In genomic region chr14:93369393-93370266, GRCh38 we compare ENCODE assay signal across 9 cellular contexts. TPM values are rescaled to one million over a fixed set of nuclear protein-coding genes. Genes with fewer than 3 reads are reported as not detected.
A peak's percentile ranks its signal among the peaks of the same experiment; 100 is the strongest.
DNase-seq lines count a peak whose midpoint lies in the region; ATAC-seq and TF ChIP-seq lines count a peak whose summit lies in the region.
"Had no signal": no experiment of that assay in that cellular context is flagged by ENCODE, and none has a peak within 500 bp of the region (broad histone marks: within the 10 kb centered on the region; RNA-seq: fewer than 3 reads in every experiment).

No MANE protein-coding gene starts in this region.

- CTCF ChIA-PET in activated naive CD4-positive, alpha-beta T cell treated with anti-CD3 and anti-CD28 coated beads for 36 hours (lab: Charles Lee), result no interaction called here

- H3K4me3 ChIP-seq in NB4 (ENCODE audit: low read depth, low read length) (peak overlapping the region; percentile 6), suprapubic skin (no peak overlapping the region)

- H3K9me3 Mint-ChIP-seq in activated naive CD4-positive, alpha-beta T cell treated with anti-CD3 and anti-CD28 coated beads for 36 hours, result no peaks in the 10 kb centered on the region

- WGBS in suprapubic skin, result 76% methylated on average over 7 of the region's 7 CpGs

- no peak overlapping the region for H3K4me3 Mint-ChIP-seq in activated naive CD4-positive, alpha-beta T cell treated with anti-CD3 and anti-CD28 coated beads for 36 hours

- H3K27me3 ChIP-seq in suprapubic skin, result no peaks in the 10 kb centered on the region

- no peak overlapping the region for H3K27ac ChIP-seq in suprapubic skin

- no peak for TF ChIP-seq POLR2A in NB4 (IDR thresholded peaks at IDR 0.05; ENCODE audit: extremely low read depth, insufficient read length)
- TF ChIP-seq POLR2A in suprapubic skin (IDR thresholded peaks at IDR 0.05), result no peak

- H3K4me1 ChIP-seq in suprapubic skin, result no peaks in the 10 kb centered on the region

- intact Hi-C loops in activated naive CD4-positive, alpha-beta T cell treated with anti-CD3 and anti-CD28 coated beads for 36 hours (cut with micrococcal nuclease), result no loop called here

- peak; percentile 90 for DNase-seq in NB4 (ENCODE audit: low read depth)
- peak; percentile 81 for DNase-seq in renal cortical epithelial cell (ENCODE audit: low read depth)
- no peak for DNase-seq in suprapubic skin (ENCODE audit: low spot score in 2 of 2)
- DNase-seq in activated naive CD4-positive, alpha-beta T cell treated with anti-CD3 and anti-CD28 coated beads for 36 hours, result no peak
- no peak for DNase-seq in NCI-H2029 treated with DMSO at 0.1 percent for 48 hours (lab: John Stamatoyannopoulos, UW)
- DNase-seq in activated CD4-positive, alpha-beta T cell treated with anti-CD3 and anti-CD28 coated beads, Interleukin-2, amount 50 U/mL, for 4 hours, result no peak
- DNase-seq: Right ventricle myocardium superior had no signal

- H3K27ac Mint-ChIP-seq in activated naive CD4-positive, alpha-beta T cell treated with anti-CD3 and anti-CD28 coated beads for 36 hours, result no peak overlapping the region

- TF ChIP-seq CTCF in NB4 (IDR thresholded peaks at IDR 0.05; ENCODE audit: low read depth, low read length) (no peak), suprapubic skin (IDR thresholded peaks at IDR 0.05) (no peak)

- peaks cover 6% of the 10 kb centered on the region for H3K27me3 Mint-ChIP-seq in activated naive CD4-positive, alpha-beta T cell treated with anti-CD3 and anti-CD28 coated beads for 36 hours (ENCODE audit: low read depth)

- no peaks in the 10 kb centered on the region for H3K36me3 Mint-ChIP-seq in activated naive CD4-positive, alpha-beta T cell treated with anti-CD3 and anti-CD28 coated beads for 36 hours (ENCODE audit: low read depth)

- no peaks in the 10 kb centered on the region for H3K36me3 ChIP-seq in suprapubic skin

- H3K9me3 ChIP-seq in suprapubic skin, result no peaks in the 10 kb centered on the region

- peak; percentile 89 for ATAC-seq in GM19043 (IDR thresholded peaks at IDR 0.05; ENCODE audit: low read depth, unreplicated experiment)
- ATAC-seq in HG02852 (IDR thresholded peaks at IDR 0.05; ENCODE audit: unreplicated experiment), result peak; percentile 90

- H3K4me1 Mint-ChIP-seq in activated naive CD4-positive, alpha-beta T cell treated with anti-CD3 and anti-CD28 coated beads for 36 hours (ENCODE audit: low read depth), result no peaks in the 10 kb centered on the region

- no peak for TF ChIP-seq EP300 in suprapubic skin (IDR thresholded peaks at IDR 0.05)

RNA-seq across cellular contexts. Expression of gene COX8C, which starts 22.6 kb away (rescaled TPM):
- total RNA-seq in renal cortical epithelial cell (0.60 TPM in 1 of 2 replicates, not detected in the other), suprapubic skin (not detected)
- under 1 TPM; 0.43 to 0.79 TPM for total RNA-seq in activated naive CD4-positive, alpha-beta T cell treated with anti-CD3 and anti-CD28 coated beads for 36 hours

RNA-seq across cellular contexts. Expression of gene BTBD7, which starts 36.8 kb away (rescaled TPM):
- total RNA-seq in renal cortical epithelial cell (49.0 and 81.6 TPM in 2 replicates), suprapubic skin (10 to 100 TPM; 18.8 to 27.0 (median 23.6) TPM)
- total RNA-seq in activated naive CD4-positive, alpha-beta T cell treated with anti-CD3 and anti-CD28 coated beads for 36 hours, result 1 to 10 TPM; 7.2 to 7.7 TPM

Comparison
In these comparisons a context has a peak if more than half of its experiments do, and no peak if none do; other contexts are left out.
1. DNase-seq: peak in NB4 (single experiment) and renal cortical epithelial cell (single experiment); none in suprapubic skin (0 of 2), activated naive CD4-positive, alpha-beta T cell treated with anti-CD3 and anti-CD28 coated beads for 36 hours (single experiment), NCI-H2029 treated with DMSO at 0.1 percent for 48 hours (single experiment) and activated CD4-positive, alpha-beta T cell treated with anti-CD3 and anti-CD28 coated beads, Interleukin-2, amount 50 U/mL, for 4 hours (0 of 2).